ENCODE assay signal across 1 cellular context in the genomic region with DNA sequence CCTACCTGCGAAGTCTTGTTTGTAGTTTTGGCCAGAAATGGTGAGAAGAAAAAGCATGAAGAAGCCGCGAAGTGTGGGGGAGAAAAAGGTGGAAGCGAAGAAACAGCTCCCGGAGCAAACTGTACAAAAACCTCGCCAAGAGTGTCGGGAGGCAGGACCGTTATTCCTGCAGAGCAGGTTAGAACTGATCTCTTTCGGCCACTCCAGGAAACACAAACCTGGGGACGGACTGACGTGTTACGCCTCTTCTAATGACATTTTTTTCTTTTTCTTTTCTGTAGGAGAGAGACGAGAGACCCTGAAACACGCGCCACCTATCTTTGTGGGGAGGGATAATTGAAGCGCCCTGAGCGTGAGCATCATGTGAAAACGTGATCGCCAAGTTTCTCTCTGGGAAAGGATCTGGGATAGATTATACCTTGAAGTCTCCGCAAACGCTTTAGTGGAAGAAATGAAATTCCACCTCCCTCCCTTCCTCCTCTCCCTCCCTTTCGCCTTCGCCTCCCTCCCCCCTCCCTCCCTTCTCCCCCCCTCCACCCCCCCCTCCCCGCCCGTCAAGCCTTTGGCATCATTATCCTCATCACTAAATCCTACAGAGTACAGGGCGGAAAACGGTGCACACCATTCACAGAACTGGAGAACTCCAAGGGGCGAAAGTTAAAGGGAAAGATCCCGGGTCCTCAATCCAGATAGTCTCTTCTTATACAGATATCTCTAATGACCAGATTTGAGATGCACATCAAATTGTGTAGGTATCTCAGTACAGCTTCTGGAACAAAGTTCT.
TF ChIP-seq lines count a peak whose summit lies in the region.

A gene (minus strand): TSS at position 186 of the 784 bp plus-strand sequence. CDS start 2,769 bp downstream, outside the sequence.

TF ChIP-seq in K562, 482 proteins besides CTCF, POLR2A, EP300 and RAD21 (continued from another document):
- TF ChIP-seq, protein P1, sequence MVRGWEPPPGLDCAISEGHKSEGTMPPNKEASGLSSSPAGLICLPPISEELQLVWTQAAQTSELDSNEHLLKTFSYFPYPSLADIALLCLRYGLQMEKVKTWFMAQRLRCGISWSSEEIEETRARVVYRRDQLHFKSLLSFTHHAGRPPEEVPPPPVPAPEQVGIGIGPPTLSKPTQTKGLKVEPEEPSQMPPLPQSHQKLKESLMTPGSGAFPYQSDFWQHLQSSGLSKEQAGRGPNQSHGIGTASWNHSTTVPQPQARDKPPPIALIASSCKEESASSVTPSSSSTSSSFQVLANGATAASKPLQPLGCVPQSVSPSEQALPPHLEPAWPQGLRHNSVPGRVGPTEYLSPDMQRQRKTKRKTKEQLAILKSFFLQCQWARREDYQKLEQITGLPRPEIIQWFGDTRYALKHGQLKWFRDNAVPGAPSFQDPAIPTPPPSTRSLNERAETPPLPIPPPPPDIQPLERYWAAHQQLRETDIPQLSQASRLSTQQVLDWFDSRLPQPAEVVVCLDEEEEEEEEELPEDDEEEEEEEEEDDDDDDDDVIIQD (CRISPR knock-in tag; IDR thresholded peaks at IDR 0.05), result no peak
- TF ChIP-seq, protein P2, sequence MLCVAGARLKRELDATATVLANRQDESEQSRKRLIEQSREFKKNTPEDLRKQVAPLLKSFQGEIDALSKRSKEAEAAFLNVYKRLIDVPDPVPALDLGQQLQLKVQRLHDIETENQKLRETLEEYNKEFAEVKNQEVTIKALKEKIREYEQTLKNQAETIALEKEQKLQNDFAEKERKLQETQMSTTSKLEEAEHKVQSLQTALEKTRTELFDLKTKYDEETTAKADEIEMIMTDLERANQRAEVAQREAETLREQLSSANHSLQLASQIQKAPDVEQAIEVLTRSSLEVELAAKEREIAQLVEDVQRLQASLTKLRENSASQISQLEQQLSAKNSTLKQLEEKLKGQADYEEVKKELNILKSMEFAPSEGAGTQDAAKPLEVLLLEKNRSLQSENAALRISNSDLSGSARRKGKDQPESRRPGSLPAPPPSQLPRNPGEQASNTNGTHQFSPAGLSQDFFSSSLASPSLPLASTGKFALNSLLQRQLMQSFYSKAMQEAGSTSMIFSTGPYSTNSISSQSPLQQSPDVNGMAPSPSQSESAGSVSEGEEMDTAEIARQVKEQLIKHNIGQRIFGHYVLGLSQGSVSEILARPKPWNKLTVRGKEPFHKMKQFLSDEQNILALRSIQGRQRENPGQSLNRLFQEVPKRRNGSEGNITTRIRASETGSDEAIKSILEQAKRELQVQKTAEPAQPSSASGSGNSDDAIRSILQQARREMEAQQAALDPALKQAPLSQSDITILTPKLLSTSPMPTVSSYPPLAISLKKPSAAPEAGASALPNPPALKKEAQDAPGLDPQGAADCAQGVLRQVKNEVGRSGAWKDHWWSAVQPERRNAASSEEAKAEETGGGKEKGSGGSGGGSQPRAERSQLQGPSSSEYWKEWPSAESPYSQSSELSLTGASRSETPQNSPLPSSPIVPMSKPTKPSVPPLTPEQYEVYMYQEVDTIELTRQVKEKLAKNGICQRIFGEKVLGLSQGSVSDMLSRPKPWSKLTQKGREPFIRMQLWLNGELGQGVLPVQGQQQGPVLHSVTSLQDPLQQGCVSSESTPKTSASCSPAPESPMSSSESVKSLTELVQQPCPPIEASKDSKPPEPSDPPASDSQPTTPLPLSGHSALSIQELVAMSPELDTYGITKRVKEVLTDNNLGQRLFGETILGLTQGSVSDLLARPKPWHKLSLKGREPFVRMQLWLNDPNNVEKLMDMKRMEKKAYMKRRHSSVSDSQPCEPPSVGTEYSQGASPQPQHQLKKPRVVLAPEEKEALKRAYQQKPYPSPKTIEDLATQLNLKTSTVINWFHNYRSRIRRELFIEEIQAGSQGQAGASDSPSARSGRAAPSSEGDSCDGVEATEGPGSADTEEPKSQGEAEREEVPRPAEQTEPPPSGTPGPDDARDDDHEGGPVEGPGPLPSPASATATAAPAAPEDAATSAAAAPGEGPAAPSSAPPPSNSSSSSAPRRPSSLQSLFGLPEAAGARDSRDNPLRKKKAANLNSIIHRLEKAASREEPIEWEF (CRISPR knock-in tag; IDR thresholded peaks at IDR 0.05), result no peak
- TF ChIP-seq RFX1 (IDR thresholded peaks at IDR 0.05) (no peak), JUND (IDR thresholded peaks at IDR 0.05; ENCODE audit: borderline replicate concordance, low read depth, low read length) (peak; percentile 71; the same call in 1 of the 2 replicates), JUND (tag; IDR thresholded peaks at IDR 0.05; ENCODE audit: borderline replicate concordance, low read depth, low read length) (peak; percentile 66; the same call in 1 of the 3 replicates), POU5F1 (IDR thresholded peaks at IDR 0.05; ENCODE audit: borderline replicate concordance, low read depth, low read length, partially characterized antibody) (no peak), NCOA1 (IDR thresholded peaks at IDR 0.05; ENCODE audit: low read depth) (peak; percentile 71; the same call in 1 of the 2 replicates), TAF15 (IDR thresholded peaks at IDR 0.05; ENCODE audit: low read depth, low read length) (no peak), CCNT2 (IDR thresholded peaks at IDR 0.05; ENCODE audit: borderline replicate concordance, extremely low read depth, insufficient read length, low read depth, low read length) (peak; percentile 75), MTA3 (IDR thresholded peaks at IDR 0.05; ENCODE audit: borderline replicate concordance) (peak; percentile 87), SMARCC2 (IDR thresholded peaks at IDR 0.05; ENCODE audit: low read depth) (peak; percentile 26; the same call in 1 of the 2 replicates), FOXM1 (IDR thresholded peaks at IDR 0.05; ENCODE audit: low read depth) (peak; percentile 84), FOXM1 (CRISPR knock-in tag; IDR thresholded peaks at IDR 0.05; ENCODE audit: low read depth) (no peak), FOXA1 (IDR thresholded peaks at IDR 0.05; ENCODE audit: borderline replicate concordance) (no peak), HOXB6 (CRISPR knock-in tag; IDR thresholded peaks at IDR 0.05; ENCODE audit: borderline replicate concordance) (no peak), TCF7L2 (IDR thresholded peaks at IDR 0.05; ENCODE audit: low read depth, low read length) (no peak; the same call in 1 of the 2 replicates), GABPA (tag; conservative IDR thresholded peaks at IDR 0.05; ENCODE audit: low read depth) (peak; percentile 72), SAP30 (IDR thresholded peaks at IDR 0.05; ENCODE audit: borderline replicate concordance, insufficient read depth, low read depth, low read length, poor library complexity, severe bottlenecking) (no peak), MBD2 (IDR thresholded peaks at IDR 0.05; ENCODE audit: borderline replicate concordance, low read depth) (peak; percentile 62; the same call in 1 of the 2 replicates), ZNF780A (CRISPR knock-in tag; IDR thresholded peaks at IDR 0.05) (no peak), PPARD (CRISPR knock-in tag; IDR thresholded peaks at IDR 0.05) (no peak)
- TF ChIP-seq, protein P3, sequence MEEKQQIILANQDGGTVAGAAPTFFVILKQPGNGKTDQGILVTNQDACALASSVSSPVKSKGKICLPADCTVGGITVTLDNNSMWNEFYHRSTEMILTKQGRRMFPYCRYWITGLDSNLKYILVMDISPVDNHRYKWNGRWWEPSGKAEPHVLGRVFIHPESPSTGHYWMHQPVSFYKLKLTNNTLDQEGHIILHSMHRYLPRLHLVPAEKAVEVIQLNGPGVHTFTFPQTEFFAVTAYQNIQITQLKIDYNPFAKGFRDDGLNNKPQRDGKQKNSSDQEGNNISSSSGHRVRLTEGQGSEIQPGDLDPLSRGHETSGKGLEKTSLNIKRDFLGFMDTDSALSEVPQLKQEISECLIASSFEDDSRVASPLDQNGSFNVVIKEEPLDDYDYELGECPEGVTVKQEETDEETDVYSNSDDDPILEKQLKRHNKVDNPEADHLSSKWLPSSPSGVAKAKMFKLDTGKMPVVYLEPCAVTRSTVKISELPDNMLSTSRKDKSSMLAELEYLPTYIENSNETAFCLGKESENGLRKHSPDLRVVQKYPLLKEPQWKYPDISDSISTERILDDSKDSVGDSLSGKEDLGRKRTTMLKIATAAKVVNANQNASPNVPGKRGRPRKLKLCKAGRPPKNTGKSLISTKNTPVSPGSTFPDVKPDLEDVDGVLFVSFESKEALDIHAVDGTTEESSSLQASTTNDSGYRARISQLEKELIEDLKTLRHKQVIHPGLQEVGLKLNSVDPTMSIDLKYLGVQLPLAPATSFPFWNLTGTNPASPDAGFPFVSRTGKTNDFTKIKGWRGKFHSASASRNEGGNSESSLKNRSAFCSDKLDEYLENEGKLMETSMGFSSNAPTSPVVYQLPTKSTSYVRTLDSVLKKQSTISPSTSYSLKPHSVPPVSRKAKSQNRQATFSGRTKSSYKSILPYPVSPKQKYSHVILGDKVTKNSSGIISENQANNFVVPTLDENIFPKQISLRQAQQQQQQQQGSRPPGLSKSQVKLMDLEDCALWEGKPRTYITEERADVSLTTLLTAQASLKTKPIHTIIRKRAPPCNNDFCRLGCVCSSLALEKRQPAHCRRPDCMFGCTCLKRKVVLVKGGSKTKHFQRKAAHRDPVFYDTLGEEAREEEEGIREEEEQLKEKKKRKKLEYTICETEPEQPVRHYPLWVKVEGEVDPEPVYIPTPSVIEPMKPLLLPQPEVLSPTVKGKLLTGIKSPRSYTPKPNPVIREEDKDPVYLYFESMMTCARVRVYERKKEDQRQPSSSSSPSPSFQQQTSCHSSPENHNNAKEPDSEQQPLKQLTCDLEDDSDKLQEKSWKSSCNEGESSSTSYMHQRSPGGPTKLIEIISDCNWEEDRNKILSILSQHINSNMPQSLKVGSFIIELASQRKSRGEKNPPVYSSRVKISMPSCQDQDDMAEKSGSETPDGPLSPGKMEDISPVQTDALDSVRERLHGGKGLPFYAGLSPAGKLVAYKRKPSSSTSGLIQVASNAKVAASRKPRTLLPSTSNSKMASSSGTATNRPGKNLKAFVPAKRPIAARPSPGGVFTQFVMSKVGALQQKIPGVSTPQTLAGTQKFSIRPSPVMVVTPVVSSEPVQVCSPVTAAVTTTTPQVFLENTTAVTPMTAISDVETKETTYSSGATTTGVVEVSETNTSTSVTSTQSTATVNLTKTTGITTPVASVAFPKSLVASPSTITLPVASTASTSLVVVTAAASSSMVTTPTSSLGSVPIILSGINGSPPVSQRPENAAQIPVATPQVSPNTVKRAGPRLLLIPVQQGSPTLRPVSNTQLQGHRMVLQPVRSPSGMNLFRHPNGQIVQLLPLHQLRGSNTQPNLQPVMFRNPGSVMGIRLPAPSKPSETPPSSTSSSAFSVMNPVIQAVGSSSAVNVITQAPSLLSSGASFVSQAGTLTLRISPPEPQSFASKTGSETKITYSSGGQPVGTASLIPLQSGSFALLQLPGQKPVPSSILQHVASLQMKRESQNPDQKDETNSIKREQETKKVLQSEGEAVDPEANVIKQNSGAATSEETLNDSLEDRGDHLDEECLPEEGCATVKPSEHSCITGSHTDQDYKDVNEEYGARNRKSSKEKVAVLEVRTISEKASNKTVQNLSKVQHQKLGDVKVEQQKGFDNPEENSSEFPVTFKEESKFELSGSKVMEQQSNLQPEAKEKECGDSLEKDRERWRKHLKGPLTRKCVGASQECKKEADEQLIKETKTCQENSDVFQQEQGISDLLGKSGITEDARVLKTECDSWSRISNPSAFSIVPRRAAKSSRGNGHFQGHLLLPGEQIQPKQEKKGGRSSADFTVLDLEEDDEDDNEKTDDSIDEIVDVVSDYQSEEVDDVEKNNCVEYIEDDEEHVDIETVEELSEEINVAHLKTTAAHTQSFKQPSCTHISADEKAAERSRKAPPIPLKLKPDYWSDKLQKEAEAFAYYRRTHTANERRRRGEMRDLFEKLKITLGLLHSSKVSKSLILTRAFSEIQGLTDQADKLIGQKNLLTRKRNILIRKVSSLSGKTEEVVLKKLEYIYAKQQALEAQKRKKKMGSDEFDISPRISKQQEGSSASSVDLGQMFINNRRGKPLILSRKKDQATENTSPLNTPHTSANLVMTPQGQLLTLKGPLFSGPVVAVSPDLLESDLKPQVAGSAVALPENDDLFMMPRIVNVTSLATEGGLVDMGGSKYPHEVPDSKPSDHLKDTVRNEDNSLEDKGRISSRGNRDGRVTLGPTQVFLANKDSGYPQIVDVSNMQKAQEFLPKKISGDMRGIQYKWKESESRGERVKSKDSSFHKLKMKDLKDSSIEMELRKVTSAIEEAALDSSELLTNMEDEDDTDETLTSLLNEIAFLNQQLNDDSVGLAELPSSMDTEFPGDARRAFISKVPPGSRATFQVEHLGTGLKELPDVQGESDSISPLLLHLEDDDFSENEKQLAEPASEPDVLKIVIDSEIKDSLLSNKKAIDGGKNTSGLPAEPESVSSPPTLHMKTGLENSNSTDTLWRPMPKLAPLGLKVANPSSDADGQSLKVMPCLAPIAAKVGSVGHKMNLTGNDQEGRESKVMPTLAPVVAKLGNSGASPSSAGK (IDR thresholded peaks at IDR 0.05), result peak; percentile 31; the same call in 1 of the 2 replicates
- TF ChIP-seq, protein P4, sequence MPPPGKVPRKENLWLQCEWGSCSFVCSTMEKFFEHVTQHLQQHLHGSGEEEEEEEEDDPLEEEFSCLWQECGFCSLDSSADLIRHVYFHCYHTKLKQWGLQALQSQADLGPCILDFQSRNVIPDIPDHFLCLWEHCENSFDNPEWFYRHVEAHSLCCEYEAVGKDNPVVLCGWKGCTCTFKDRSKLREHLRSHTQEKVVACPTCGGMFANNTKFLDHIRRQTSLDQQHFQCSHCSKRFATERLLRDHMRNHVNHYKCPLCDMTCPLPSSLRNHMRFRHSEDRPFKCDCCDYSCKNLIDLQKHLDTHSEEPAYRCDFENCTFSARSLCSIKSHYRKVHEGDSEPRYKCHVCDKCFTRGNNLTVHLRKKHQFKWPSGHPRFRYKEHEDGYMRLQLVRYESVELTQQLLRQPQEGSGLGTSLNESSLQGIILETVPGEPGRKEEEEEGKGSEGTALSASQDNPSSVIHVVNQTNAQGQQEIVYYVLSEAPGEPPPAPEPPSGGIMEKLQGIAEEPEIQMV (tag; conservative IDR thresholded peaks at IDR 0.05; ENCODE audit: low read depth), result no peak
